ENCODE assay signal across 8 cellular contexts in genomic region chr2:119760237-119760807, GRCh38. TPM values are rescaled to one million over a fixed set of nuclear protein-coding genes. Genes with fewer than 3 reads are reported as not detected.
DNase-seq lines count a peak whose midpoint lies in the region; ATAC-seq, FAIRE-seq and TF ChIP-seq lines count a peak whose summit lies in the region.

No MANE protein-coding gene starts in this region.

- H3K4me3 ChIP-seq in NB4 (ENCODE audit: low read depth, low read length) (peak overlapping the region; percentile 92), ascending aorta (peak overlapping the region; percentile 75 to 92)

- peak overlapping the region; percentile 80 for H3K4me3 Mint-ChIP-seq in stimulated activated memory B cell treated with anti-CD40 and anti-IgM and Interleukin-4, amounts not matched to agents 10 μg/mL and 1 μg/mL and 100 μg/mL, for 72 hours

- H3K27me3 ChIP-seq in ascending aorta: no peaks in the 10 kb centered on the region
- H3K27me3 ChIP-seq in layer of hippocampus (ENCODE audit: control insufficient read depth, insufficient read depth, low read length): no peaks in the 10 kb centered on the region

- H3K9me3 ChIP-seq in ascending aorta: no peaks in the 10 kb centered on the region

- no peaks in the 10 kb centered on the region for H3K9me3 Mint-ChIP-seq in stimulated activated memory B cell treated with anti-CD40 and anti-IgM and Interleukin-4, amounts not matched to agents 10 μg/mL and 1 μg/mL and 100 μg/mL, for 72 hours

- intact Hi-C loops in ascending aorta (cut with DNase I): no loop called here

- H3K27ac ChIP-seq in ascending aorta (peak overlapping the region; percentile 84 to 90), layer of hippocampus (ENCODE audit: low read depth, low read length) (peak overlapping the region; percentile 94)

- TF ChIP-seq POLR2A in GM12892 (IDR thresholded peaks at IDR 0.05; ENCODE audit: low read depth, low read length) (no peak), NB4 (IDR thresholded peaks at IDR 0.05; ENCODE audit: extremely low read depth, insufficient read length) (no peak)

- peaks cover under 1% of the 10 kb centered on the region for H3K36me3 Mint-ChIP-seq in stimulated activated memory B cell treated with anti-CD40 and anti-IgM and Interleukin-4, amounts not matched to agents 10 μg/mL and 1 μg/mL and 100 μg/mL, for 72 hours

- H3K36me3 ChIP-seq in ascending aorta: no peaks in the 10 kb centered on the region

- H3K27me3 Mint-ChIP-seq in stimulated activated memory B cell treated with anti-CD40 and anti-IgM and Interleukin-4, amounts not matched to agents 10 μg/mL and 1 μg/mL and 100 μg/mL, for 72 hours: no peaks in the 10 kb centered on the region

- peaks cover 41% of the 10 kb centered on the region for H3K4me1 Mint-ChIP-seq in stimulated activated memory B cell treated with anti-CD40 and anti-IgM and Interleukin-4, amounts not matched to agents 10 μg/mL and 1 μg/mL and 100 μg/mL, for 72 hours

- peaks cover 0 to 14% of the 10 kb centered on the region in 2 donors for H3K4me1 ChIP-seq in ascending aorta

- no peak for DNase-seq in GM12892 (ENCODE audit: insufficient read length)
- DNase-seq in NB4 (ENCODE audit: low read depth): no peak
- DNase-seq in ascending aorta (ENCODE audit: low spot score in 2 of 2): peak in 1 of 2 donors; percentile 74
- no peak for DNase-seq in SKM-1 treated with dmso at 0.1 percent for 144 hours (lab: John Stamatoyannopoulos, UW; ENCODE audit: unreplicated experiment)
- DNase-seq in central memory CD4-positive, alpha-beta T cell: no peak

- peak overlapping the region; percentile 79 for H3K27ac Mint-ChIP-seq in stimulated activated memory B cell treated with anti-CD40 and anti-IgM and Interleukin-4, amounts not matched to agents 10 μg/mL and 1 μg/mL and 100 μg/mL, for 72 hours

- FAIRE-seq in GM12892 (lab: Jason Lieb, UNC): peak; percentile 17

- TF ChIP-seq CTCF in NB4 (IDR thresholded peaks at IDR 0.05; ENCODE audit: low read depth, low read length) (no peak), ascending aorta (IDR thresholded peaks at IDR 0.05) (no peak)

- ATAC-seq in GM21825 (IDR thresholded peaks at IDR 0.05; ENCODE audit: unreplicated experiment): peak; percentile 10
- peak; percentile 32 for ATAC-seq in stimulated activated memory B cell treated with anti-CD40 and anti-IgM and Interleukin-4, amounts not matched to agents 10 μg/mL and 1 μg/mL and 100 μg/mL, for 72 hours

RNA-seq across cellular contexts. Expression of gene PTPN4, which starts 0.6 kb away (rescaled TPM):
- polyA plus RNA-seq in GM12892 (2012; ENCODE audit: missing spikeins): 9.9 TPM
- total RNA-seq in ascending aorta: 35.9 TPM
